Comparison of ENCODE assay signal across 17 cellular contexts in the genomic region with DNA sequence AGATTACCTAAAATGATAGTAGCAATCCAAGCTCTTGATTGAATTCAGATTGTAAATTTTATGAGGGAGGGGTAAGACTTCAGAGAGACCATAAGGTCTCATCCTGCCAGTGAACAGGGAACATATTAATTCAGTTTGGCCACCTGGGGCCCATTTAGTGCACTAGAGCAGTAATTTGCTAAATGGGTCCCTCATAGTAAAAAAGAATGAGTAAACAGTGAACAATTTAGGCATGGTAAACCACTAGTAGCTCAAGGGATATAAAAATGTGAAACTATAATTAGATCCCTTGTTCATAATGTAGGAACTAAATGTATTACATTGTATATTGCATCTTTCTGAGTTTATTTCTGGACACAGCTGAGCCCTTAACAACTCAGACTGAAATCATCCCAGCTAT. TPM values are rescaled to one million over a fixed set of nuclear protein-coding genes. Genes with fewer than 3 reads are reported as not detected.
DNase-seq lines count a peak whose midpoint lies in the region; ATAC-seq, FAIRE-seq and TF ChIP-seq lines count a peak whose summit lies in the region.
"Had no signal": no experiment of that assay in that cellular context is flagged by ENCODE, and none has a peak within 500 bp of the region (broad histone marks: within the 10 kb centered on the region; RNA-seq: fewer than 3 reads in every experiment).

No MANE protein-coding gene starts in this region.

- H3K4me3 ChIP-seq in AG09309 (ENCODE audit: control insufficient read depth, low read depth, low read length) (no peak overlapping the region), IMR-90 (ENCODE audit: insufficient read depth, low read depth, low read length) (no peak overlapping the region), astrocyte (ENCODE audit: insufficient read depth, low read depth, low read length) (no peak overlapping the region)
- H3K4me3 ChIP-seq: pancreas, PC-9, uterus had no signal

- no peak overlapping the region for H2AK5ac ChIP-seq in IMR-90 (ENCODE audit: low read depth, low read length)

- H4K91ac ChIP-seq in IMR-90 (ENCODE audit: insufficient read depth, low read depth, low read length): no peak overlapping the region

- no peaks in the 10 kb centered on the region for H3K4me1 Mint-ChIP-seq in astrocyte (ENCODE audit: low read depth, unreplicated experiment)

- no peak overlapping the region for H2BK5ac ChIP-seq in IMR-90 (ENCODE audit: low read depth, low read length, poor library complexity, severe bottlenecking)

- H3K14ac ChIP-seq in IMR-90 (replicated peaks; ENCODE audit: low read depth, low read length): no peak overlapping the region

- no peak overlapping the region for H3K4ac ChIP-seq in IMR-90 (ENCODE audit: low read depth, low read length)

- no peak overlapping the region for H3K27ac Mint-ChIP-seq in astrocyte (ENCODE audit: unreplicated experiment)
- H3K27ac Mint-ChIP-seq: activated CD8-positive, alpha-beta T cell treated with anti-CD3 and anti-CD28 coated beads, Interleukin-2, amount 10 ng/mL, durations not matched to agents 7 days and 5 days; activated naive CD4-positive, alpha-beta T cell treated with anti-CD3 and anti-CD28 coated beads, Interleukin-2, amount 10 ng/mL, durations not matched to agents 7 days and 5 days had no signal

- H3K9ac ChIP-seq in IMR-90 (ENCODE audit: low read depth, low read length): no peak overlapping the region
- no peak overlapping the region for H3K9ac ChIP-seq in astrocyte (ENCODE audit: low read length)

- BruUV-seq in IMR-90 (replicated peaks; lab: Mats Ljungman, UMichigan): no TSS peak

- TF ChIP-seq CTCF in AG09309 (IDR thresholded peaks at IDR 0.05; ENCODE audit: control insufficient read depth, insufficient read depth, low read depth, low read length, missing control alignments): peak; percentile 25
- TF ChIP-seq CTCF in IMR-90 (conservative IDR thresholded peaks at IDR 0.05; ENCODE audit: low read depth, low read length): 0 out of 2 replicates have a peak, but pooled peaks have one; percentile 3
- TF ChIP-seq CTCF in astrocyte (IDR thresholded peaks at IDR 0.05; ENCODE audit: insufficient read depth, low read depth, low read length): no peak

- H3K9me1 ChIP-seq in IMR-90 (ENCODE audit: insufficient read depth, low read length): no peaks in the 10 kb centered on the region

- no peak overlapping the region for H2BK120ac ChIP-seq in IMR-90 (ENCODE audit: low read depth, low read length)

- no peak for TF ChIP-seq RAD21 in IMR-90 (IDR thresholded peaks at IDR 0.05; ENCODE audit: low read length)

- POLR2A ChIA-PET in IMR-90 (lab: Charles Lee; ENCODE audit: unreplicated experiment): no interaction called here

- intact Hi-C loops in IMR-90 (cut with micrococcal nuclease): loop anchor here (10.0 kb wide), 1 partner anchor 526 kb away; the partner anchor contains the start of genes PIGN and RELCH

- H3K27me3 ChIP-seq in IMR-90 (ENCODE audit: control insufficient read depth, insufficient read depth, low read length) (peaks cover 3% of the 10 kb centered on the region; the same call in 1 of the 2 replicates), astrocyte (ENCODE audit: insufficient read depth, low read length) (peaks cover 2% of the 10 kb centered on the region)
- H3K27me3 ChIP-seq: pancreas, uterus had no signal

- H3K56ac ChIP-seq in IMR-90 (ENCODE audit: extremely low read depth, insufficient read depth, low read length): no peak overlapping the region

- no peaks in the 10 kb centered on the region for H3K79me1 ChIP-seq in IMR-90 (ENCODE audit: low read depth in 1 of 2, low read length in 2 of 2)

- no peak overlapping the region for H4K8ac ChIP-seq in IMR-90 (ENCODE audit: low read depth in 2 of 2, low read length in 2 of 2)

- in situ Hi-C loops in IMR-90 (cut with MboI; ENCODE audit: low sequenced_read_pairs): loop anchor here (5.0 to 25.0 kb wide), 2 partner anchors 272 to 523 kb away; partner anchors contain the start of genes PIGN and RELCH

- no peak overlapping the region for H2BK20ac ChIP-seq in IMR-90 (ENCODE audit: low read depth, low read length)

- H3K36me3 ChIP-seq in IMR-90 (ENCODE audit: control insufficient read depth, insufficient read depth, low read length): no peaks in the 10 kb centered on the region
- no peaks in the 10 kb centered on the region for H3K36me3 ChIP-seq in astrocyte (ENCODE audit: insufficient read depth, low read length)
- H3K36me3 ChIP-seq: pancreas, uterus had no signal

- H2AK9ac ChIP-seq in IMR-90 (replicated peaks; ENCODE audit: low read depth, low read length, poor library complexity): no peak overlapping the region

- no peaks in the 10 kb centered on the region for H3K36me3 Mint-ChIP-seq in astrocyte (ENCODE audit: low read depth, unreplicated experiment)
- H3K36me3 Mint-ChIP-seq: activated naive CD4-positive, alpha-beta T cell treated with anti-CD3 and anti-CD28 coated beads, Interleukin-2, amount 10 ng/mL, durations not matched to agents 7 days and 5 days had no signal

- DNase-seq in AG09309 (ENCODE audit: low read depth): peak; percentile 60
- DNase-seq in IMR-90: peak; percentile 33
- peak; percentile 55 for DNase-seq in NCI-H2171 (lab: John Stamatoyannopoulos, UW)
- peak; percentile 40 for DNase-seq in astrocyte (ENCODE audit: low read depth)
- DNase-seq in H4 (ENCODE audit: low spot score): no peak
- DNase-seq in T-helper 1 cell: no peak
- DNase-seq: activated CD8-positive, alpha-beta T cell treated with anti-CD3 and anti-CD28 coated beads, Interleukin-2, amount 10 ng/mL, durations not matched to agents 7 days and 5 days; activated naive CD4-positive, alpha-beta T cell treated with anti-CD3 and anti-CD28 coated beads, Interleukin-2, amount 10 ng/mL, durations not matched to agents 7 days and 5 days; cerebellar nuclear complex; erythroblast; pancreas; PC-9; stimulated activated CD4-positive, alpha-beta T cell treated with anti-CD3 and anti-CD28 coated beads, Interleukin-15, amount 100 ng/mL, for 24 hours; uterus had no signal

- ATAC-seq in IMR-90 (ENCODE audit: low read depth) (no peak), HG02973 (IDR thresholded peaks at IDR 0.05; ENCODE audit: unreplicated experiment) (no peak), GM21723 (IDR thresholded peaks at IDR 0.05; ENCODE audit: unreplicated experiment) (no peak)
- ATAC-seq: activated CD8-positive, alpha-beta T cell treated with anti-CD3 and anti-CD28 coated beads, Interleukin-2, amount 10 ng/mL, durations not matched to agents 7 days and 5 days; pancreas had no signal

- H2BK15ac ChIP-seq in IMR-90 (ENCODE audit: low read depth, low read length): no peak overlapping the region

- CTCF ChIA-PET in IMR-90 (lab: Yijun Ruan, JAX): interaction anchor here (0.6 to 1.9 kb wide), 3 partner anchors 98 to 272 kb away, joined by 3 to 13 read pairs (median 8); no protein-coding TSS in a partner anchor

- H3K23ac ChIP-seq in IMR-90 (ENCODE audit: low read depth, low read length): no peak overlapping the region

- H3K9me3 ChIP-seq in IMR-90 (ENCODE audit: control insufficient read depth, insufficient read depth, low read length) (no peaks in the 10 kb centered on the region), astrocyte (ENCODE audit: insufficient read depth, low read depth, low read length) (no peaks in the 10 kb centered on the region)
- H3K9me3 ChIP-seq: pancreas, uterus had no signal

- FAIRE-seq in astrocyte (lab: Jason Lieb, UNC): peak; percentile 9
- FAIRE-seq: pancreas had no signal

- H4K20me1 ChIP-seq in IMR-90 (ENCODE audit: insufficient read depth, low read length) (no peaks in the 10 kb centered on the region), astrocyte (ENCODE audit: insufficient read depth, low read length) (no peaks in the 10 kb centered on the region)

- H3K9me3 Mint-ChIP-seq in astrocyte (ENCODE audit: unreplicated experiment): no peaks in the 10 kb centered on the region
- H3K9me3 Mint-ChIP-seq: activated naive CD4-positive, alpha-beta T cell treated with anti-CD3 and anti-CD28 coated beads, Interleukin-2, amount 10 ng/mL, durations not matched to agents 7 days and 5 days had no signal

- H3K4me2 ChIP-seq in IMR-90 (ENCODE audit: low read depth, low read length) (no peak overlapping the region), astrocyte (ENCODE audit: low read length) (no peak overlapping the region)
- H3K4me2 ChIP-seq: PC-9 had no signal

- H3K27ac ChIP-seq in IMR-90 (ENCODE audit: insufficient read depth, low read length): no peak overlapping the region
- H3K27ac ChIP-seq in astrocyte (ENCODE audit: low read depth, low read length): no peak overlapping the region
- H3K27ac ChIP-seq: HL-60, pancreas, PC-9, uterus had no signal

- no peak overlapping the region for H3K4me3 Mint-ChIP-seq in astrocyte (ENCODE audit: unreplicated experiment)
- H3K4me3 Mint-ChIP-seq: activated CD8-positive, alpha-beta T cell treated with anti-CD3 and anti-CD28 coated beads, Interleukin-2, amount 10 ng/mL, durations not matched to agents 7 days and 5 days; activated naive CD4-positive, alpha-beta T cell treated with anti-CD3 and anti-CD28 coated beads, Interleukin-2, amount 10 ng/mL, durations not matched to agents 7 days and 5 days had no signal

- H2AFZ ChIP-seq in IMR-90 (replicated peaks; ENCODE audit: low read length, poor library complexity) (no peak overlapping the region), astrocyte (ENCODE audit: low read depth, low read length) (no peak overlapping the region)
- H2AFZ ChIP-seq: PC-9 had no signal

- H4K5ac ChIP-seq in IMR-90 (ENCODE audit: low read depth, low read length): no peak overlapping the region

- H3K79me2 ChIP-seq in astrocyte (ENCODE audit: insufficient read depth, low read length): no peaks in the 10 kb centered on the region

- H3K27me3 Mint-ChIP-seq in astrocyte (ENCODE audit: low read depth, unreplicated experiment): no peaks in the 10 kb centered on the region

- H3K4me1 ChIP-seq in IMR-90 (ENCODE audit: control insufficient read depth, insufficient read depth, low read length) (peaks cover 5% of the 10 kb centered on the region; the same call in 1 of the 2 replicates), astrocyte (ENCODE audit: insufficient read depth, low read length) (peaks cover 5% of the 10 kb centered on the region)
- H3K4me1 ChIP-seq: uterus had no signal

- dilution Hi-C loops in IMR-90 (cut with HindIII; ENCODE audit: low sequenced_read_pairs, unreplicated experiment): no loop called here

- TF ChIP-seq POLR2A in IMR-90 (IDR thresholded peaks at IDR 0.05; ENCODE audit: low read depth, low read length): no peak

- H3K18ac ChIP-seq in IMR-90 (ENCODE audit: low read depth, low read length): no peak overlapping the region

RNA-seq across cellular contexts. Expression of gene PHLPP1, which starts 4.9 kb away (rescaled TPM):
- total RNA-seq in IMR-90 (2012; rRNA removed): 3.6 TPM in 2 replicates
- polyA plus RNA-seq in IMR-90 (2012; rRNA removed): 3.3 and 4.2 TPM in 2 replicates
- polyA plus RNA-seq in IMR-90 (2012; cell fraction: cytosol; rRNA removed): 2.4 and 2.7 TPM in 2 replicates
- 4.7 and 4.8 TPM in 2 replicates for polyA plus RNA-seq in IMR-90 (2012; cell fraction: nucleus; rRNA removed; ENCODE audit: low replicate concordance)
- 11.2 and 13.3 TPM in 2 replicates for total RNA-seq in astrocyte
- 3.7 and 5.6 TPM in 2 replicates for total RNA-seq in H4 (2014; rRNA removed; shearing (Covaris generic))

Comparison
In these comparisons a context has a peak if more than half of its experiments do, and no peak if none do; other contexts are left out.
1. DNase-seq: peak in AG09309 (single experiment), IMR-90 (single experiment), NCI-H2171 (single experiment) and astrocyte (single experiment); none in H4 (single experiment) and T-helper 1 cell (0 of 5).